Comparison of ENCODE assay signal across 20 cellular contexts in the genomic region with DNA sequence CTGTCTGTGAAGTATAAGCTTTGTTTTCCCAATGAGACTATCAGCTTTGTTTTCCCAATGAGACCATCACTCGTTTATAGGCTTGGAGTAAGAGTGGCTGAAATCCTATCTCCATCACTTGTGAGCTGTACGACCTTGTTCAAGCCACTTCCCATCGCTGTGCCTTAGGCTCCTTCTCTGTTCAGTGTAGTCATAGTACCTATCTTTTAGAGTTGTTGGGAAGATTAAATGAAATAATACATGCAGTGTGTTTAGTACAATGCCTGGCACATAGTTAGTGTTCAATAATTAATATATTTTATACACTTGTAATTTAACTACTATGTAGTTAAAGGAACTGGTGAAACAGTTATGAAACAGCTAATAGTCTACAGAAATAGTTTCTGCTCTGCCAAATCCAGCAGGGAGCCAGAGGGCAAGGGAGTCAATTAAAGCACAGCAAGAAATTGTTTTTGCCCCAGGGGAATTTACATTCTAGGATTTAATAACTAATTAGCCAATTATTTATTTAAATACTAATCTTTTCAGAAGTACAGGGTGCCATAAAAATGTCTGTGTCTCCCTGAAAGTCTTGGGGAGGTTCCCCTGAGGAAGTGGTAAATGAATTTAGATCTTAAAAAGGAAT.
A peak's percentile ranks its signal among the peaks of the same experiment; 100 is the strongest.
DNase-seq lines count a peak whose midpoint lies in the region; ATAC-seq, FAIRE-seq and TF ChIP-seq lines count a peak whose summit lies in the region.
"Had no signal": no experiment of that assay in that cellular context is flagged by ENCODE, and none has a peak within 500 bp of the region (broad histone marks: within the 10 kb centered on the region; RNA-seq: fewer than 3 reads in every experiment).

No MANE protein-coding gene starts in this region.

- no peak for TF ChIP-seq CTCF in keratinocyte (optimal IDR thresholded peaks at IDR 0.05 in 1 of 3, IDR thresholded peaks at IDR 0.05 in 1 of 3, conservative IDR thresholded peaks at IDR 0.05 in 1 of 3; ENCODE audit: extremely low read depth in 1 of 3, insufficient read depth in 2 of 3, low read length in 3 of 3)
- TF ChIP-seq CTCF in type B pancreatic cell (conservative IDR thresholded peaks at IDR 0.05): no peak
- TF ChIP-seq CTCF in WERI-Rb-1 (IDR thresholded peaks at IDR 0.05; ENCODE audit: low read depth, low read length): no peak

- peak overlapping the region; percentile 8 for H2AFZ ChIP-seq in keratinocyte (ENCODE audit: control insufficient read depth, low read length)

- H3K4me2 ChIP-seq in keratinocyte (ENCODE audit: control insufficient read depth, extremely low read depth, insufficient read depth, low read depth, low read length): no peak overlapping the region

- no peak overlapping the region for H3K4me3 Mint-ChIP-seq in T-helper 17 cell
- H3K4me3 Mint-ChIP-seq in type B pancreatic cell: no peak overlapping the region
- H3K4me3 Mint-ChIP-seq: activated naive CD8-positive, alpha-beta T cell treated with anti-CD3 and anti-CD28 coated beads, Interleukin-2, amount 50 U/mL, for 24 hours had no signal

- intact Hi-C loops in Right ventricle myocardium inferior (cut with DNase I): loop anchor here (1.0 to 5.0 kb wide), 4 partner anchors 52 to 278 kb away; a partner anchor contains a TSS
- intact Hi-C loops in cardiac septum (cut with DNase I): loop anchor here (5.0 to 10.0 kb wide), 3 partner anchors 52 to 280 kb away; a partner anchor contains a TSS

- H3K9ac ChIP-seq in keratinocyte (ENCODE audit: control insufficient read depth, extremely low read depth, insufficient read depth, low read length): no peak overlapping the region

- H3K27ac ChIP-seq in keratinocyte (ENCODE audit: control insufficient read depth, insufficient read depth, low read length): no peak overlapping the region
- H3K27ac ChIP-seq in WERI-Rb-1: no peak overlapping the region
- H3K27ac ChIP-seq: upper lobe of right lung had no signal

- H3K36me3 Mint-ChIP-seq in T-helper 17 cell (ENCODE audit: low read depth) (peaks cover 4% of the 10 kb centered on the region), type B pancreatic cell (no peaks in the 10 kb centered on the region)

- dilution Hi-C loops in keratinocyte (cut with MboI; ENCODE audit: extremely low pct_ligation_motif_present, low sequenced_read_pairs): no loop called here

- ATAC-seq in Right ventricle myocardium inferior (peak; percentile 66), T-helper 17 cell (no peak)
- ATAC-seq: activated naive CD8-positive, alpha-beta T cell treated with anti-CD3 and anti-CD28 coated beads, Interleukin-2, amount 50 U/mL, for 24 hours had no signal

- H3K36me3 ChIP-seq in keratinocyte (ENCODE audit: control insufficient read depth in 2 of 2, extremely low read depth in 1 of 2, insufficient read depth in 2 of 2, low read length in 2 of 2) (no peaks in the 10 kb centered on the region), WERI-Rb-1 (no peaks in the 10 kb centered on the region)
- H3K36me3 ChIP-seq: upper lobe of right lung had no signal

- DNase-seq in Right ventricle myocardium inferior (ENCODE audit: missing footprints) (no peak), cardiac septum (ENCODE audit: low spot score) (no peak), T-helper 17 cell (no peak), keratinocyte (ENCODE audit: low read depth, low spot score) (no peak), type B pancreatic cell (ENCODE audit: extremely low spot score, unreplicated experiment) (no peak), WERI-Rb-1 (no peak), amygdala (lab: John Stamatoyannopoulos, UW) (no peak)
- no peak for DNase-seq in central memory CD4-positive, alpha-beta T cell
- DNase-seq: activated naive CD8-positive, alpha-beta T cell treated with anti-CD3 and anti-CD28 coated beads, Interleukin-2, amount 50 U/mL, for 24 hours; activated T-cell treated with anti-CD3 and anti-CD28 coated beads, Interleukin-2, amount 50 U/mL, for 48 hours; COR-L47; foreskin fibroblast; GF-D8; mesenchymal stem cell; NCI-H2227 treated with DMSO at 0.1 percent for 48 hours; occipital lobe; SHP77 treated with DMSO at 0.1 percent for 48 hours; upper lobe of right lung had no signal

- H3K4me1 ChIP-seq in keratinocyte (ENCODE audit: control insufficient read depth, extremely low read depth, insufficient read depth, low read length): peaks cover 2% of the 10 kb centered on the region
- H3K4me1 ChIP-seq: upper lobe of right lung had no signal

- peak overlapping the region; percentile 77 for H3K27ac Mint-ChIP-seq in T-helper 17 cell
- peak overlapping the region; percentile 5 for H3K27ac Mint-ChIP-seq in type B pancreatic cell
- H3K27ac Mint-ChIP-seq: activated naive CD8-positive, alpha-beta T cell treated with anti-CD3 and anti-CD28 coated beads, Interleukin-2, amount 50 U/mL, for 24 hours had no signal

- H3K4me3 ChIP-seq in keratinocyte (ENCODE audit: control insufficient read depth in 2 of 3, extremely low read depth in 1 of 3, insufficient read depth in 2 of 3, low read depth in 1 of 3, low read length in 3 of 3) (no peak overlapping the region), WERI-Rb-1 (ENCODE audit: low read depth, low read length) (no peak overlapping the region)
- H3K4me3 ChIP-seq: skin epidermis, upper lobe of right lung had no signal

- no peaks in the 10 kb centered on the region for H3K79me2 ChIP-seq in keratinocyte (ENCODE audit: control insufficient read depth, insufficient read depth, low read length)

- no peak for FAIRE-seq in keratinocyte (lab: Jason Lieb, UNC)
- FAIRE-seq: HTR-8/SVneo had no signal

- H3K9me1 ChIP-seq in keratinocyte (ENCODE audit: control insufficient read depth, extremely low read depth, insufficient read depth, low read length): no peaks in the 10 kb centered on the region

- no peaks in the 10 kb centered on the region for H3K9me3 Mint-ChIP-seq in type B pancreatic cell
- H3K9me3 Mint-ChIP-seq: activated naive CD8-positive, alpha-beta T cell treated with anti-CD3 and anti-CD28 coated beads, Interleukin-2, amount 50 U/mL, for 24 hours had no signal

- H3K9me3 ChIP-seq in T-helper 17 cell (ENCODE audit: control insufficient read depth, low read length, poor library complexity, severe bottlenecking): no peaks in the 10 kb centered on the region
- H3K9me3 ChIP-seq in keratinocyte (ENCODE audit: control insufficient read depth, low read depth, low read length): no peaks in the 10 kb centered on the region
- no peaks in the 10 kb centered on the region for H3K9me3 ChIP-seq in WERI-Rb-1 (ENCODE audit: severe bottlenecking)
- H3K9me3 ChIP-seq: upper lobe of right lung had no signal

- H3K27me3 Mint-ChIP-seq in T-helper 17 cell: no peaks in the 10 kb centered on the region
- H3K27me3 Mint-ChIP-seq in type B pancreatic cell: no peaks in the 10 kb centered on the region
- H3K27me3 Mint-ChIP-seq: activated naive CD8-positive, alpha-beta T cell treated with anti-CD3 and anti-CD28 coated beads, Interleukin-2, amount 50 U/mL, for 24 hours had no signal

- H3K4me1 Mint-ChIP-seq in T-helper 17 cell (peaks cover 33% of the 10 kb centered on the region), type B pancreatic cell (ENCODE audit: unreplicated experiment) (no peaks in the 10 kb centered on the region)

- H4K20me1 ChIP-seq in keratinocyte (ENCODE audit: control insufficient read depth, extremely low read depth, insufficient read depth, low read length): no peaks in the 10 kb centered on the region

- H3K27me3 ChIP-seq in keratinocyte (ENCODE audit: control insufficient read depth, extremely low read depth, insufficient read depth, low read length): no peaks in the 10 kb centered on the region
- no peaks in the 10 kb centered on the region for H3K27me3 ChIP-seq in WERI-Rb-1 (ENCODE audit: insufficient read depth, low read depth, severe bottlenecking)
- H3K27me3 ChIP-seq: upper lobe of right lung had no signal
